ENCODE assay signal across 11 cellular contexts in genomic region chrX:20315140-20315539, GRCh38. TPM values are rescaled to one million over a fixed set of nuclear protein-coding genes. Genes with fewer than 3 reads are reported as not detected.
DNase-seq lines count a peak whose midpoint lies in the region; ATAC-seq, FAIRE-seq and TF ChIP-seq lines count a peak whose summit lies in the region.
"Had no signal": no experiment of that assay in that cellular context is flagged by ENCODE, and none has a peak within 500 bp of the region (broad histone marks: within the 10 kb centered on the region; RNA-seq: fewer than 3 reads in every experiment).

No MANE protein-coding gene starts in this region.

- TF ChIP-seq CTCF in CD4-positive, alpha-beta T cell (IDR thresholded peaks at IDR 0.05), result no peak

- intact Hi-C loops in CD4-positive, alpha-beta T cell (cut with DNase I, micrococcal nuclease), result no loop called here

- H3K9me3 Mint-ChIP-seq in CD4-positive, alpha-beta T cell, result no peaks in the 10 kb centered on the region
- no peaks in the 10 kb centered on the region for H3K9me3 Mint-ChIP-seq in activated naive CD8-positive, alpha-beta T cell (ENCODE audit: low read depth)
- H3K9me3 Mint-ChIP-seq: natural killer cell had no signal

- no peak for FAIRE-seq in urothelium cell line (lab: Jason Lieb, UNC)
- FAIRE-seq: HepG2 had no signal

- H3K27me3 Mint-ChIP-seq in CD4-positive, alpha-beta T cell, result no peaks in the 10 kb centered on the region
- no peaks in the 10 kb centered on the region for H3K27me3 Mint-ChIP-seq in activated naive CD8-positive, alpha-beta T cell

- H3K27ac Mint-ChIP-seq in CD4-positive, alpha-beta T cell, result peak overlapping the region; percentile 27
- peak overlapping the region; percentile 13 for H3K27ac Mint-ChIP-seq in activated naive CD8-positive, alpha-beta T cell

- H3K4me1 Mint-ChIP-seq in CD4-positive, alpha-beta T cell (ENCODE audit: low read depth), result peaks cover 26% of the 10 kb centered on the region
- H3K4me1 Mint-ChIP-seq in activated naive CD8-positive, alpha-beta T cell (ENCODE audit: low read depth), result peaks cover 23% of the 10 kb centered on the region
- H3K4me1 Mint-ChIP-seq: natural killer cell had no signal

- DNase-seq in CD4-positive, alpha-beta T cell, result no peak
- DNase-seq in urothelium cell line (ENCODE audit: low spot score) (no peak), NCI-H2081 (lab: John Stamatoyannopoulos, UW) (no peak), NCI-H1694 treated with DMSO at 0.1 percent for 48 hours (lab: John Stamatoyannopoulos, UW) (no peak), NCI-H748 treated with DMSO at 0.1 percent for 48 hours (lab: John Stamatoyannopoulos, UW) (no peak)
- DNase-seq: Caco-2, natural killer cell had no signal

- H3K4me3 Mint-ChIP-seq in CD4-positive, alpha-beta T cell, result no peak overlapping the region
- no peak overlapping the region for H3K4me3 Mint-ChIP-seq in activated naive CD8-positive, alpha-beta T cell
- H3K4me3 Mint-ChIP-seq: natural killer cell had no signal

- H3K27ac ChIP-seq in CD4-positive, alpha-beta T cell (ENCODE audit: low read depth, low read length), result no peak overlapping the region

- no peak for ATAC-seq in CD4-positive, alpha-beta T cell (ENCODE audit: poor library complexity)
- ATAC-seq in GM21367 (IDR thresholded peaks at IDR 0.05; ENCODE audit: unreplicated experiment) (peak; percentile 89), HG03469 (IDR thresholded peaks at IDR 0.05; ENCODE audit: unreplicated experiment) (peak; percentile 71)
- ATAC-seq: HepG2, natural killer cell had no signal

- H3K36me3 Mint-ChIP-seq in CD4-positive, alpha-beta T cell (ENCODE audit: low read depth), result no peaks in the 10 kb centered on the region
- no peaks in the 10 kb centered on the region for H3K36me3 Mint-ChIP-seq in activated naive CD8-positive, alpha-beta T cell
- H3K36me3 Mint-ChIP-seq: natural killer cell had no signal

- POLR2A ChIA-PET in CD4-positive, alpha-beta T cell (lab: Charles Lee), result no interaction called here

- no peaks in the 10 kb centered on the region for H3K27me3 ChIP-seq in CD4-positive, alpha-beta T cell (ENCODE audit: control insufficient read depth, insufficient read depth, low read length)

- no peaks in the 10 kb centered on the region for H3K9me3 ChIP-seq in CD4-positive, alpha-beta T cell (ENCODE audit: control insufficient read depth, low read length)
- H3K9me3 ChIP-seq: Caco-2 had no signal

- CTCF ChIA-PET in CD4-positive, alpha-beta T cell (lab: Charles Lee), result no interaction called here

RNA-seq across cellular contexts. Expression of gene RPS6KA3, which starts 48.4 kb away (rescaled TPM):
- 10 to 100 TPM; 39.6 to 39.7 TPM for total RNA-seq in CD4-positive, alpha-beta T cell
